ENCODE assay signal across 1 cellular context in the genomic region with DNA sequence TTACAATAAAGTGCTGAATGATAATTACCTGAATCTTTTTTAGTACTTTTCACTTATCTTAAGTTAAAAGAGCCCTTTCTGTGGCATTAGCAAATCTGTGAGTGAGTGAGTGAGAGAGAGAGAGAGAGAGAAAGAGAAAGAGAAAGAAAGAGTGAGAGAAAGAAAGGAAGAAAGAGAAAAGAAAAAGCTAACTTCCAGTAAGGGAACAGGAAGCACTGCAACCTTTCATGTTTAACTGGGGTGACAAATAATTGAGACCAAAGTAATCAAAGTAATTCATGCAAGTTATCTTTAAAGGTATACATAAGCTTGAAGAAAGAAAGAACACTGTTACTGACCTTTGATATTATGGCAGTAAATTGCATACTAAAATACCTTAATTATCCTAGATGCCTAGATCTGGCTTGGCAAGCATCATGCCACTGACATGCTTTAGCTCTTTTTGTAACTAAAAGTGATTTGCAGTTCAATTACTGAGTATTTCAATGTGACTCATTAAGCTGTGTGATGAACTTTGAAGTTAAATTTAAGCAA.
TF ChIP-seq lines count a peak whose summit lies in the region.

No MANE protein-coding gene starts in this region.

TF ChIP-seq in HEK293, 187 proteins besides CTCF, POLR2A, EP300 and RAD21 (continued from another document):
- TF ChIP-seq, protein P1, sequence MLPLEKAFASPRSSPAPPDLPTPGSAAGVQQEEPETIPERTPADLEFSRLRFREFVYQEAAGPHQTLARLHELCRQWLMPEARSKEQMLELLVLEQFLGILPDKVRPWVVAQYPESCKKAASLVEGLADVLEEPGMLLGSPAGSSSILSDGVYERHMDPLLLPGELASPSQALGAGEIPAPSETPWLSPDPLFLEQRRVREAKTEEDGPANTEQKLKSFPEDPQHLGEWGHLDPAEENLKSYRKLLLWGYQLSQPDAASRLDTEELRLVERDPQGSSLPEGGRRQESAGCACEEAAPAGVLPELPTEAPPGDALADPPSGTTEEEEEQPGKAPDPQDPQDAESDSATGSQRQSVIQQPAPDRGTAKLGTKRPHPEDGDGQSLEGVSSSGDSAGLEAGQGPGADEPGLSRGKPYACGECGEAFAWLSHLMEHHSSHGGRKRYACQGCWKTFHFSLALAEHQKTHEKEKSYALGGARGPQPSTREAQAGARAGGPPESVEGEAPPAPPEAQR (tag by site-specific recombination; IDR thresholded peaks at IDR 0.05), result no peak
- no peak for TF ChIP-seq ZNF354C (tag by site-specific recombination; IDR thresholded peaks at IDR 0.05; ENCODE audit: borderline replicate concordance, low read depth)
